11 cellular contexts compared by ENCODE assay signal in the genomic region with DNA sequence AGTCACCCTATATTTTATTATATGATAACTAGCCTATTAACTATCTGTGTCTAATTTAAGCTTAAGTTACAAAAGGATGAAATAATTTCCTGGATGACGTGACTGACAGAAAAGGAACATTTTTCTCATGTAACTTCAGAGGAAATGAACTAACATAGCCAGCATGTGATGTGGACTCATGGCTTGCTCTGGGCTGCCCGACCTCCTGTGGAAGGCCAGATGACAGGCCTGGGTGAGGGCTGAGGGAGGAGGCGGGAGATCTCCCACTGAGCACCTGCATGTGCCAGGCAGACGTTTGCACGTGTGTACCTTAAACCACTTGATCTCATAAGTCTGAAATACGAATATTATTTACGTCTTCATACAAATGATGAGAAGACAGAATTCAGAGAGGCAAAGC.
DNase-seq lines count a peak whose midpoint lies in the region; ATAC-seq and TF ChIP-seq lines count a peak whose summit lies in the region.
"Had no signal": no experiment of that assay in that cellular context is flagged by ENCODE, and none has a peak within 500 bp of the region (broad histone marks: within the 10 kb centered on the region; RNA-seq: fewer than 3 reads in every experiment).

No MANE protein-coding gene starts in this region.

- no peak overlapping the region for H3K4me3 Mint-ChIP-seq in CD4-positive, alpha-beta T cell
- H3K4me3 Mint-ChIP-seq: activated T-helper 17 cell treated with anti-CD3 and anti-CD28 coated beads, Interleukin-2, amount 50 U/mL, for 72 hours; H9 had no signal

- H3K27ac Mint-ChIP-seq in CD4-positive, alpha-beta T cell = no peak overlapping the region
- H3K27ac Mint-ChIP-seq: activated T-helper 17 cell treated with anti-CD3 and anti-CD28 coated beads, Interleukin-2, amount 50 U/mL, for 72 hours had no signal

- H3K4me1 ChIP-seq in left ventricle myocardium inferior (peaks cover 58% of the 10 kb centered on the region), ovary (ENCODE audit: insufficient read depth) (no peaks in the 10 kb centered on the region)

- peaks cover 6% of the 10 kb centered on the region for H3K4me1 Mint-ChIP-seq in CD4-positive, alpha-beta T cell (ENCODE audit: low read depth)

- peaks cover 10% of the 10 kb centered on the region for H3K27me3 Mint-ChIP-seq in CD4-positive, alpha-beta T cell

- no peaks in the 10 kb centered on the region for H3K9me3 ChIP-seq in left ventricle myocardium inferior (replicated peaks)
- no peaks in the 10 kb centered on the region for H3K9me3 ChIP-seq in ovary
- no peaks in the 10 kb centered on the region for H3K9me3 ChIP-seq in CD4-positive, alpha-beta T cell (ENCODE audit: control insufficient read depth, low read length)

- ATAC-seq in CD4-positive, alpha-beta T cell (ENCODE audit: poor library complexity) = no peak
- ATAC-seq: activated T-helper 17 cell treated with anti-CD3 and anti-CD28 coated beads, Interleukin-2, amount 50 U/mL, for 72 hours had no signal

- TF ChIP-seq CTCF in left ventricle myocardium inferior (IDR thresholded peaks at IDR 0.05; ENCODE audit: borderline replicate concordance) (no peak), ovary (IDR thresholded peaks at IDR 0.05) (no peak)
- TF ChIP-seq CTCF in CD4-positive, alpha-beta T cell (IDR thresholded peaks at IDR 0.05) = no peak

- H3K4me3 ChIP-seq in left ventricle myocardium inferior = peak overlapping the region; percentile 43
- H3K4me3 ChIP-seq in skeletal muscle cell (ENCODE audit: low read depth, low read length) = no peak overlapping the region
- no peak overlapping the region for H3K4me3 ChIP-seq in ovary

- no peaks in the 10 kb centered on the region for H3K36me3 Mint-ChIP-seq in CD4-positive, alpha-beta T cell (ENCODE audit: low read depth)

- POLR2A ChIA-PET in CD4-positive, alpha-beta T cell (lab: Charles Lee) = interaction anchor here (2.6 kb wide), 1 partner anchor 14 kb away, joined by 12 read pairs; no protein-coding TSS in a partner anchor

- no peaks in the 10 kb centered on the region for H3K9me3 Mint-ChIP-seq in CD4-positive, alpha-beta T cell
- H3K9me3 Mint-ChIP-seq: activated T-helper 17 cell treated with anti-CD3 and anti-CD28 coated beads, Interleukin-2, amount 50 U/mL, for 72 hours; H9 had no signal

- no peaks in the 10 kb centered on the region for H3K27me3 ChIP-seq in left ventricle myocardium inferior (ENCODE audit: low read depth)
- no peaks in the 10 kb centered on the region for H3K27me3 ChIP-seq in ovary
- no peaks in the 10 kb centered on the region for H3K27me3 ChIP-seq in CD4-positive, alpha-beta T cell (ENCODE audit: control insufficient read depth, insufficient read depth, low read length)

- peak overlapping the region; percentile 82 for H3K27ac ChIP-seq in left ventricle myocardium inferior (replicated peaks)
- H3K27ac ChIP-seq in ovary = no peak overlapping the region
- no peak overlapping the region for H3K27ac ChIP-seq in CD4-positive, alpha-beta T cell (ENCODE audit: low read depth, low read length)

- intact Hi-C loops in left ventricle myocardium inferior (cut with micrococcal nuclease) = no loop called here
- intact Hi-C loops in ovary (cut with DNase I) = no loop called here
- intact Hi-C loops in CD4-positive, alpha-beta T cell (cut with DNase I, micrococcal nuclease) = no loop called here

- WGBS in ovary, 3 donors = 81 to 82% (median 81%) methylated on average over 7 of the region's 7 CpGs

- TF ChIP-seq POLR2A in ovary (IDR thresholded peaks at IDR 0.05) = no peak

- peaks cover 66% of the 10 kb centered on the region for H3K36me3 ChIP-seq in left ventricle myocardium inferior
- no peaks in the 10 kb centered on the region for H3K36me3 ChIP-seq in ovary

- peak; percentile 90 for DNase-seq in EH (ENCODE audit: low read depth)
- peak; percentile 37 for DNase-seq in brain pericyte (ENCODE audit: low read depth, low spot score)
- DNase-seq in left ventricle myocardium inferior = peak; percentile 41
- peak; percentile 55 for DNase-seq in skeletal muscle cell (ENCODE audit: low read depth)
- DNase-seq in Ammon's horn (ENCODE audit: low spot score) = no peak
- no peak for DNase-seq in ovary
- no peak for DNase-seq in activated T-cell treated with anti-CD3 and anti-CD28 coated beads, Interleukin-2, amount 50 U/mL, for 48 hours
- DNase-seq in CD4-positive, alpha-beta T cell = no peak
- DNase-seq: H9, NCI-H526 had no signal

- TF ChIP-seq EP300 in ovary (IDR thresholded peaks at IDR 0.05) = no peak

- CTCF ChIA-PET in CD4-positive, alpha-beta T cell (lab: Charles Lee) = no interaction called here

Comparison
In these comparisons a context has a peak if more than half of its experiments do, and no peak if none do; other contexts are left out.
1. DNase-seq: peak in EH (single experiment), brain pericyte (single experiment), left ventricle myocardium inferior (single experiment) and skeletal muscle cell (single experiment); none in Ammon's horn (single experiment), ovary (0 of 5), activated T-cell treated with anti-CD3 and anti-CD28 coated beads, Interleukin-2, amount 50 U/mL, for 48 hours (0 of 2) and CD4-positive, alpha-beta T cell (0 of 10).